1 cellular context compared by ENCODE assay signal in the genomic region with DNA sequence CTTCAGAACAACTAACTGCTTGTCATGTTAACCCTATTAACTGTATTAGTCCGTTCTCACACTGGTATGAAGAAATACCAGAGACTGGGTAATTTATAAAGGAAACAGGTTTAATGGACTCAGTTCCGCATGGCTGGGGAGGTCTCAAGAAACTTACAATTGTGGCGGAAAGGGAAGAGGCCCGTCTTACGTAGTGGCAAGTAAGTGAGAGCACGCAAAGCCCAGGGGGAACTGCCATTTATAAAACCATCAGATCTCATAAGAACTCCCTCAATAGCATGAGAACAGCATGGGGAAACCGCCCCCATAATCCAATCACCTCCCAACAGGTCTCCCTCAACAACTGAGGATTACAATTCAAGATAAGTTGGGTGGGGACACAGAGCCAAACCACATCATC.
A peak's percentile ranks its signal among the peaks of the same experiment; 100 is the strongest.
TF ChIP-seq lines count a peak whose summit lies in the region.

No MANE protein-coding gene starts in this region.

TF ChIP-seq in GM12878, 131 proteins besides CTCF, POLR2A, EP300 and RAD21:
- TF ChIP-seq RCOR1 (conservative IDR thresholded peaks at IDR 0.05; ENCODE audit: low read depth, low read length), result no peak
- TF ChIP-seq, protein P1, sequence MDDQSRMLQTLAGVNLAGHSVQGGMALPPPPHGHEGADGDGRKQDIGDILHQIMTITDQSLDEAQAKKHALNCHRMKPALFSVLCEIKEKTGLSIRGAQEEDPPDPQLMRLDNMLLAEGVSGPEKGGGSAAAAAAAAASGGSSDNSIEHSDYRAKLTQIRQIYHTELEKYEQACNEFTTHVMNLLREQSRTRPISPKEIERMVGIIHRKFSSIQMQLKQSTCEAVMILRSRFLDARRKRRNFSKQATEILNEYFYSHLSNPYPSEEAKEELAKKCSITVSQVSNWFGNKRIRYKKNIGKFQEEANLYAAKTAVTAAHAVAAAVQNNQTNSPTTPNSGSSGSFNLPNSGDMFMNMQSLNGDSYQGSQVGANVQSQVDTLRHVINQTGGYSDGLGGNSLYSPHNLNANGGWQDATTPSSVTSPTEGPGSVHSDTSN (IDR thresholded peaks at IDR 0.05; ENCODE audit: insufficient replicate concordance, low read depth, low read length), result no peak
- TF ChIP-seq RAD51 (IDR thresholded peaks at IDR 0.05), result no peak
- TF ChIP-seq BCL11A (IDR thresholded peaks at IDR 0.05; ENCODE audit: low read depth, low read length), result no peak
- no peak for TF ChIP-seq WRNIP1 (IDR thresholded peaks at IDR 0.05; ENCODE audit: borderline replicate concordance, low read depth, low read length)
- no peak for TF ChIP-seq ZSCAN29 (IDR thresholded peaks at IDR 0.05)
- TF ChIP-seq CREM (IDR thresholded peaks at IDR 0.05; ENCODE audit: low read depth), result peak; percentile 54; the same call in 1 of the 2 replicates
- TF ChIP-seq MYC (IDR thresholded peaks at IDR 0.05; ENCODE audit: insufficient read depth, insufficient read length, insufficient replicate concordance, low read length, severe bottlenecking), result no peak
- no peak for TF ChIP-seq ZNF622 (IDR thresholded peaks at IDR 0.05)
- 0 out of 4 replicates have a peak, but pooled peaks of 1 of the 2 experiments have one; percentile 22 for TF ChIP-seq ETV6 (conservative IDR thresholded peaks at IDR 0.05 in 1 of 2, IDR thresholded peaks at IDR 0.05 in 1 of 2; ENCODE audit: borderline replicate concordance in 1 of 2, low read depth in 1 of 2)
- 0 out of 2 replicates have a peak, but pooled peaks have one; percentile 30 for TF ChIP-seq YY1 (IDR thresholded peaks at IDR 0.05; ENCODE audit: low read depth, low read length)
- TF ChIP-seq NRF1 (conservative IDR thresholded peaks at IDR 0.05; ENCODE audit: low read depth, low read length), result no peak
- TF ChIP-seq JUNB (IDR thresholded peaks at IDR 0.05), result 0 out of 2 replicates have a peak, but pooled peaks have one; percentile 7
- TF ChIP-seq MTA2 (IDR thresholded peaks at IDR 0.05; ENCODE audit: low read depth), result no peak
- peak; percentile 40; the same call in 1 of the 2 replicates for TF ChIP-seq SPI1 (IDR thresholded peaks at IDR 0.05; ENCODE audit: borderline replicate concordance, insufficient read depth, low read depth, low read length)
- TF ChIP-seq, protein P2, sequence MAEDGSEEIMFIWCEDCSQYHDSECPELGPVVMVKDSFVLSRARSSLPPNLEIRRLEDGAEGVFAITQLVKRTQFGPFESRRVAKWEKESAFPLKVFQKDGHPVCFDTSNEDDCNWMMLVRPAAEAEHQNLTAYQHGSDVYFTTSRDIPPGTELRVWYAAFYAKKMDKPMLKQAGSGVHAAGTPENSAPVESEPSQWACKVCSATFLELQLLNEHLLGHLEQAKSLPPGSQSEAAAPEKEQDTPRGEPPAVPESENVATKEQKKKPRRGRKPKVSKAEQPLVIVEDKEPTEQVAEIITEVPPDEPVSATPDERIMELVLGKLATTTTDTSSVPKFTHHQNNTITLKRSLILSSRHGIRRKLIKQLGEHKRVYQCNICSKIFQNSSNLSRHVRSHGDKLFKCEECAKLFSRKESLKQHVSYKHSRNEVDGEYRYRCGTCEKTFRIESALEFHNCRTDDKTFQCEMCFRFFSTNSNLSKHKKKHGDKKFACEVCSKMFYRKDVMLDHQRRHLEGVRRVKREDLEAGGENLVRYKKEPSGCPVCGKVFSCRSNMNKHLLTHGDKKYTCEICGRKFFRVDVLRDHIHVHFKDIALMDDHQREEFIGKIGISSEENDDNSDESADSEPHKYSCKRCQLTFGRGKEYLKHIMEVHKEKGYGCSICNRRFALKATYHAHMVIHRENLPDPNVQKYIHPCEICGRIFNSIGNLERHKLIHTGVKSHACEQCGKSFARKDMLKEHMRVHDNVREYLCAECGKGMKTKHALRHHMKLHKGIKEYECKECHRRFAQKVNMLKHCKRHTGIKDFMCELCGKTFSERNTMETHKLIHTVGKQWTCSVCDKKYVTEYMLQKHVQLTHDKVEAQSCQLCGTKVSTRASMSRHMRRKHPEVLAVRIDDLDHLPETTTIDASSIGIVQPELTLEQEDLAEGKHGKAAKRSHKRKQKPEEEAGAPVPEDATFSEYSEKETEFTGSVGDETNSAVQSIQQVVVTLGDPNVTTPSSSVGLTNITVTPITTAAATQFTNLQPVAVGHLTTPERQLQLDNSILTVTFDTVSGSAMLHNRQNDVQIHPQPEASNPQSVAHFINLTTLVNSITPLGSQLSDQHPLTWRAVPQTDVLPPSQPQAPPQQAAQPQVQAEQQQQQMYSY (CRISPR knock-in tag; IDR thresholded peaks at IDR 0.05), result no peak
- no peak for TF ChIP-seq ZNF384 (IDR thresholded peaks at IDR 0.05; ENCODE audit: borderline replicate concordance, low read depth, low read length)
- TF ChIP-seq ZZZ3 (IDR thresholded peaks at IDR 0.05; ENCODE audit: control insufficient read depth, insufficient read length, low read depth), result no peak
- TF ChIP-seq HDAC6 (IDR thresholded peaks at IDR 0.05; ENCODE audit: unreplicated experiment), result no peak
- peak; percentile 25; the same call in 1 of the 2 replicates for TF ChIP-seq NFIC (IDR thresholded peaks at IDR 0.05; ENCODE audit: low read depth, low read length)
- no peak for TF ChIP-seq CBX3 (IDR thresholded peaks at IDR 0.05; ENCODE audit: borderline replicate concordance, low read depth)
- TF ChIP-seq RUNX3 (IDR thresholded peaks at IDR 0.05; ENCODE audit: low read length), result peak; percentile 48
- TF ChIP-seq, protein P3, sequence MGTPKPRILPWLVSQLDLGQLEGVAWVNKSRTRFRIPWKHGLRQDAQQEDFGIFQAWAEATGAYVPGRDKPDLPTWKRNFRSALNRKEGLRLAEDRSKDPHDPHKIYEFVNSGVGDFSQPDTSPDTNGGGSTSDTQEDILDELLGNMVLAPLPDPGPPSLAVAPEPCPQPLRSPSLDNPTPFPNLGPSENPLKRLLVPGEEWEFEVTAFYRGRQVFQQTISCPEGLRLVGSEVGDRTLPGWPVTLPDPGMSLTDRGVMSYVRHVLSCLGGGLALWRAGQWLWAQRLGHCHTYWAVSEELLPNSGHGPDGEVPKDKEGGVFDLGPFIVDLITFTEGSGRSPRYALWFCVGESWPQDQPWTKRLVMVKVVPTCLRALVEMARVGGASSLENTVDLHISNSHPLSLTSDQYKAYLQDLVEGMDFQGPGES (IDR thresholded peaks at IDR 0.05), result no peak
- TF ChIP-seq ZBED1 (IDR thresholded peaks at IDR 0.05; ENCODE audit: borderline replicate concordance), result no peak
- TF ChIP-seq FOXM1 (IDR thresholded peaks at IDR 0.05; ENCODE audit: low read depth, low read length), result no peak
- 0 out of 2 replicates have a peak, but pooled peaks have one; percentile 15 for TF ChIP-seq EED (IDR thresholded peaks at IDR 0.05; ENCODE audit: low read depth)
- TF ChIP-seq SMAD1 (IDR thresholded peaks at IDR 0.05; ENCODE audit: low read depth, partially characterized antibody), result no peak
- TF ChIP-seq, protein P4, sequence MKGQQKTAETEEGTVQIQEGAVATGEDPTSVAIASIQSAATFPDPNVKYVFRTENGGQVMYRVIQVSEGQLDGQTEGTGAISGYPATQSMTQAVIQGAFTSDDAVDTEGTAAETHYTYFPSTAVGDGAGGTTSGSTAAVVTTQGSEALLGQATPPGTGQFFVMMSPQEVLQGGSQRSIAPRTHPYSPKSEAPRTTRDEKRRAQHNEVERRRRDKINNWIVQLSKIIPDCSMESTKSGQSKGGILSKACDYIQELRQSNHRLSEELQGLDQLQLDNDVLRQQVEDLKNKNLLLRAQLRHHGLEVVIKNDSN (IDR thresholded peaks at IDR 0.05; ENCODE audit: borderline replicate concordance, extremely low read length, insufficient read depth, low read depth, low read length), result no peak
- TF ChIP-seq, protein P5, sequence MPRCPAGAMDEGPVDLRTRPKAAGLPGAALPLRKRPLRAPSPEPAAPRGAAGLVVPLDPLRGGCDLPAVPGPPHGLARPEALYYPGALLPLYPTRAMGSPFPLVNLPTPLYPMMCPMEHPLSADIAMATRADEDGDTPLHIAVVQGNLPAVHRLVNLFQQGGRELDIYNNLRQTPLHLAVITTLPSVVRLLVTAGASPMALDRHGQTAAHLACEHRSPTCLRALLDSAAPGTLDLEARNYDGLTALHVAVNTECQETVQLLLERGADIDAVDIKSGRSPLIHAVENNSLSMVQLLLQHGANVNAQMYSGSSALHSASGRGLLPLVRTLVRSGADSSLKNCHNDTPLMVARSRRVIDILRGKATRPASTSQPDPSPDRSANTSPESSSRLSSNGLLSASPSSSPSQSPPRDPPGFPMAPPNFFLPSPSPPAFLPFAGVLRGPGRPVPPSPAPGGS (IDR thresholded peaks at IDR 0.05; ENCODE audit: borderline replicate concordance, insufficient read depth, low read depth, low read length, poor library complexity, severe bottlenecking), result no peak
- no peak for TF ChIP-seq POLR2AphosphoS2 (IDR thresholded peaks at IDR 0.05; ENCODE audit: low read depth, low read length)
- TF ChIP-seq SIX5 (IDR thresholded peaks at IDR 0.05; ENCODE audit: low read depth, low read length, severe bottlenecking), result no peak
- no peak for TF ChIP-seq BHLHE40 (IDR thresholded peaks at IDR 0.05; ENCODE audit: borderline replicate concordance in 1 of 2, low read depth in 2 of 2, low read length in 1 of 2)
- no peak for TF ChIP-seq SMAD5 (IDR thresholded peaks at IDR 0.05; ENCODE audit: low read depth)
- no peak for TF ChIP-seq LARP7 (IDR thresholded peaks at IDR 0.05)
- TF ChIP-seq PAX5 (IDR thresholded peaks at IDR 0.05; ENCODE audit: borderline replicate concordance, low read depth, low read length), result peak; percentile 71; the same call in 1 of the 2 replicates
